Comparison of ENCODE assay signal across 11 cellular contexts in genomic region chr10:99394761-99395386, GRCh38. TPM values are rescaled to one million over a fixed set of nuclear protein-coding genes. Genes with fewer than 3 reads are reported as not detected.
DNase-seq lines count a peak whose midpoint lies in the region; ATAC-seq and TF ChIP-seq lines count a peak whose summit lies in the region.
"Had no signal": no experiment of that assay in that cellular context is flagged by ENCODE, and none has a peak within 500 bp of the region (broad histone marks: within the 10 kb centered on the region; RNA-seq: fewer than 3 reads in every experiment).

No MANE protein-coding gene starts in this region.

- H2AFZ ChIP-seq in MM.1S (ENCODE audit: low read length) = no peak overlapping the region

- H3K36me3 Mint-ChIP-seq in T-helper 17 cell (ENCODE audit: low read depth) = no peaks in the 10 kb centered on the region

- no peak overlapping the region for H3K27ac Mint-ChIP-seq in T-helper 17 cell

- no peak for TF ChIP-seq CTCF in MM.1S (IDR thresholded peaks at IDR 0.05; ENCODE audit: low read length)
- no peak for TF ChIP-seq CTCF in RWPE2 (IDR thresholded peaks at IDR 0.05; ENCODE audit: poor library complexity, severe bottlenecking)
- no peak for TF ChIP-seq CTCF in lung (IDR thresholded peaks at IDR 0.05; ENCODE audit: control extremely low read depth, extremely low read depth)

- ATAC-seq in RWPE2 (ENCODE audit: low read depth) = peak; percentile 60
- peak; percentile 55 for ATAC-seq in lung (ENCODE audit: insufficient read depth, low FRiP score)
- ATAC-seq in GM19035 (IDR thresholded peaks at IDR 0.05; ENCODE audit: unreplicated experiment) = no peak
- ATAC-seq in T-helper 17 cell = no peak

- H4K20me1 ChIP-seq in MM.1S (ENCODE audit: insufficient read depth, low read length) = no peaks in the 10 kb centered on the region

- peaks cover 6% of the 10 kb centered on the region for H3K4me1 Mint-ChIP-seq in T-helper 17 cell

- H3K36me3 ChIP-seq in MM.1S (replicated peaks; ENCODE audit: insufficient read depth, low read length) (no peaks in the 10 kb centered on the region; the same call in 1 of the 2 replicates), RWPE2 (ENCODE audit: low read depth) (peaks cover 35% of the 10 kb centered on the region), lung (ENCODE audit: control insufficient read depth in 2 of 2, insufficient read depth in 2 of 2, low read length in 2 of 2) (peaks cover 5 to 19% of the 10 kb centered on the region in 2 donors)

- no peaks in the 10 kb centered on the region for H3F3A ChIP-seq in MM.1S (ENCODE audit: insufficient read depth, low read length)

- H3K27me3 ChIP-seq in MM.1S (replicated peaks; ENCODE audit: insufficient read depth, low read length) (no peaks in the 10 kb centered on the region), RWPE2 (ENCODE audit: insufficient read depth, poor library complexity, severe bottlenecking) (no peaks in the 10 kb centered on the region), lung (ENCODE audit: control insufficient read depth, insufficient read depth) (no peaks in the 10 kb centered on the region)
- H3K27me3 ChIP-seq: MG63 had no signal

- no peaks in the 10 kb centered on the region for H3K9me3 ChIP-seq in MM.1S (replicated peaks; ENCODE audit: insufficient read depth, low read length)
- no peaks in the 10 kb centered on the region for H3K9me3 ChIP-seq in RWPE2 (ENCODE audit: severe bottlenecking)
- H3K9me3 ChIP-seq in lung (ENCODE audit: control insufficient read depth in 2 of 2, insufficient read depth in 1 of 2, low read length in 1 of 2) = no peaks in the 10 kb centered on the region
- no peaks in the 10 kb centered on the region for H3K9me3 ChIP-seq in T-helper 17 cell (ENCODE audit: control insufficient read depth, low read length, poor library complexity, severe bottlenecking)
- H3K9me3 ChIP-seq: MG63 had no signal

- no peak overlapping the region for H3K4me2 ChIP-seq in MM.1S (ENCODE audit: low read depth, low read length)

- H3K4me3 ChIP-seq in MM.1S (ENCODE audit: low read length) (no peak overlapping the region), RWPE2 (ENCODE audit: severe bottlenecking) (no peak overlapping the region), lung (no peak overlapping the region)
- H3K4me3 ChIP-seq: MG63 had no signal

- no peak overlapping the region for H3K9ac ChIP-seq in MM.1S (ENCODE audit: low read length)

- DNase-seq in DMS153 (lab: John Stamatoyannopoulos, UW) (peak; percentile 31), MM.1S (no peak), RWPE2 (ENCODE audit: low spot score) (no peak), lung (ENCODE audit: low spot score) (peak; percentile 42), dedifferentiated amniotic fluid mesenchymal stem cell (ENCODE audit: extremely low spot score) (no peak), T-helper 17 cell (no peak)
- DNase-seq in activated CD4-positive, CD25-positive, alpha-beta regulatory T cell treated with anti-CD3 and anti-CD28 coated beads, Interleukin-2, amount 50 U/mL, for 72 hours = no peak
- DNase-seq: AML-193, left colon had no signal

- no peaks in the 10 kb centered on the region for H3K9me2 ChIP-seq in MM.1S (replicated peaks; ENCODE audit: insufficient read depth, low read length)

- no peaks in the 10 kb centered on the region for H3K79me2 ChIP-seq in MM.1S (ENCODE audit: low read length)

- H3K4me3 Mint-ChIP-seq in T-helper 17 cell = no peak overlapping the region

- H3K27me3 Mint-ChIP-seq in T-helper 17 cell = peaks cover 8% of the 10 kb centered on the region

- H3K27ac ChIP-seq in MM.1S (ENCODE audit: low read length) (peak overlapping the region; percentile 23; the same call in 1 of the 2 replicates), RWPE2 (ENCODE audit: poor library complexity, severe bottlenecking) (peak overlapping the region; percentile 92), lung (ENCODE audit: low read depth in 1 of 2, low read length in 1 of 2) (peak overlapping the region in 1 of 2 donors; percentile 37)

- WGBS in lung, 2 donors = 75 to 81% methylated on average over 7 of the region's 7 CpGs

- H3K4me1 ChIP-seq in MM.1S (ENCODE audit: low read length) (0 out of 2 replicates have a peak, but pooled peaks cover 3% of the 10 kb centered on the region), RWPE2 (ENCODE audit: insufficient read depth, poor library complexity, severe bottlenecking) (peaks cover 54% of the 10 kb centered on the region), lung (ENCODE audit: control insufficient read depth in 2 of 2, insufficient read depth in 2 of 2, low read length in 2 of 2) (peaks cover 0 to 2% of the 10 kb centered on the region in 2 donors)

RNA-seq across cellular contexts. Expression of gene GOT1, which starts 35.5 kb away (rescaled TPM):
- total RNA-seq in lung = 10 to 100 TPM; 14.6 to 35.3 TPM
- polyA plus RNA-seq in lung = 10 to 100 TPM; 21.9 to 26.1 TPM
- 1 to 10 TPM; 7.0 to 7.7 TPM for total RNA-seq in T-helper 17 cell

Comparison
In these comparisons a context has a peak if more than half of its experiments do, and no peak if none do; other contexts are left out.
1. DNase-seq: peak in DMS153 (single experiment) and lung (single experiment); none in MM.1S (single experiment), RWPE2 (single experiment), dedifferentiated amniotic fluid mesenchymal stem cell (single experiment), T-helper 17 cell (0 of 3) and activated CD4-positive, CD25-positive, alpha-beta regulatory T cell treated with anti-CD3 and anti-CD28 coated beads, Interleukin-2, amount 50 U/mL, for 72 hours (single experiment).
2. ATAC-seq: peak in RWPE2 (single experiment) and lung (single experiment); none in GM19035 (single experiment) and T-helper 17 cell (single experiment).